In genomic region chr18:51751901-51752300, GRCh38 we compare ENCODE assay signal across 21 cellular contexts.
DNase-seq lines count a peak whose midpoint lies in the region; ATAC-seq and TF ChIP-seq lines count a peak whose summit lies in the region.
"Had no signal": no experiment of that assay in that cellular context is flagged by ENCODE, and none has a peak within 500 bp of the region (broad histone marks: within the 10 kb centered on the region; RNA-seq: fewer than 3 reads in every experiment).

No MANE protein-coding gene starts in this region.

- no peak overlapping the region for H3K4me3 ChIP-seq in kidney epithelial cell (ENCODE audit: low read depth, low read length)
- H3K4me3 ChIP-seq in osteoblast (ENCODE audit: insufficient read depth, low read length), result no peak overlapping the region
- H3K4me3 ChIP-seq: colonic mucosa, testis had no signal

- peaks cover 8% of the 10 kb centered on the region for H3K9me3 ChIP-seq in osteoblast (ENCODE audit: low read depth, low read length)
- H3K9me3 ChIP-seq: colonic mucosa, testis had no signal

- DNase-seq in NCI-H69 (lab: John Stamatoyannopoulos, UW) (peak; percentile 62), kidney epithelial cell (ENCODE audit: low read depth) (peak; percentile 28), NCI-H524 (lab: John Stamatoyannopoulos, UW) (no peak), left cardiac atrium (no peak), AML-193 (lab: John Stamatoyannopoulos, UW) (no peak), osteoblast (ENCODE audit: insufficient read length, low spot score, missing footprints) (no peak)
- DNase-seq: activated CD4-positive, alpha-beta memory T cell treated with anti-CD3 and anti-CD28 coated beads for 36 hours; activated naive CD4-positive, alpha-beta T cell treated with anti-CD3 and anti-CD28 coated beads for 36 hours; activated T-cell treated with anti-CD3 and anti-CD28 coated beads, Interleukin-2, amount 50 U/mL, for 1 hour; colonic mucosa; HCEC 1CT; hippocampal formation; kidney; NCI-H2029 treated with DMSO at 0.1 percent for 48 hours; NCI-H510A; nephron progenitor cell; testis; WERI-Rb-1 had no signal

- no peak overlapping the region for H3K4me2 ChIP-seq in osteoblast (ENCODE audit: insufficient read depth, low read length)

- no peak for TF ChIP-seq CTCF in kidney epithelial cell (IDR thresholded peaks at IDR 0.05; ENCODE audit: insufficient read depth, low read length, poor library complexity, severe bottlenecking)
- no peak for TF ChIP-seq CTCF in osteoblast (IDR thresholded peaks at IDR 0.05; ENCODE audit: extremely low read depth, low read depth, low read length)

- no peaks in the 10 kb centered on the region for H3K79me2 ChIP-seq in osteoblast (ENCODE audit: insufficient read depth, low read length)

- H3K27me3 ChIP-seq in kidney epithelial cell (ENCODE audit: control insufficient read depth, insufficient read depth, low read length) (no peaks in the 10 kb centered on the region), osteoblast (ENCODE audit: insufficient read depth, low read length) (no peaks in the 10 kb centered on the region)
- H3K27me3 ChIP-seq: colonic mucosa, testis had no signal

- H3K4me1 ChIP-seq in osteoblast (ENCODE audit: insufficient read depth, low read length), result no peaks in the 10 kb centered on the region
- H3K4me1 ChIP-seq: colonic mucosa, testis had no signal

- H2AFZ ChIP-seq in osteoblast (ENCODE audit: low read length), result no peak overlapping the region

- intact Hi-C loops in left cardiac atrium (cut with DNase I), result no loop called here

- H3K27ac ChIP-seq in osteoblast (ENCODE audit: low read depth, low read length), result no peak overlapping the region
- H3K27ac ChIP-seq: colonic mucosa, testis, WERI-Rb-1 had no signal

- H3K36me3 ChIP-seq in kidney epithelial cell (ENCODE audit: control insufficient read depth, insufficient read depth, low read length) (no peaks in the 10 kb centered on the region), osteoblast (ENCODE audit: insufficient read depth, low read length) (no peaks in the 10 kb centered on the region)
- H3K36me3 ChIP-seq: colonic mucosa, WERI-Rb-1 had no signal

- ATAC-seq in GM19025 (IDR thresholded peaks at IDR 0.05; ENCODE audit: low read depth, unreplicated experiment) (peak; percentile 62), HG02759 (IDR thresholded peaks at IDR 0.05; ENCODE audit: unreplicated experiment) (peak; percentile 72), left cardiac atrium (no peak)
- ATAC-seq: Right ventricle myocardium inferior had no signal

- H4K20me1 ChIP-seq in osteoblast (ENCODE audit: insufficient read depth, low read length), result no peaks in the 10 kb centered on the region

Comparison
In these comparisons a context has a peak if more than half of its experiments do, and no peak if none do; other contexts are left out.
1. ATAC-seq: peak in GM19025 (single experiment) and HG02759 (single experiment); none in left cardiac atrium (0 of 2).
2. DNase-seq: peak in NCI-H69 (single experiment) and kidney epithelial cell (single experiment); none in NCI-H524 (0 of 2), left cardiac atrium (single experiment), AML-193 (0 of 2) and osteoblast (single experiment).